In genomic region chr2:558302-558642, GRCh38 we compare ENCODE assay signal across 1 cellular context.
TF ChIP-seq lines count a peak whose summit lies in the region.

No MANE protein-coding gene starts in this region.

TF ChIP-seq in SK-N-SH, 30 proteins besides CTCF, POLR2A, EP300 and RAD21 (continued from another document):
- TF ChIP-seq REST (IDR thresholded peaks at IDR 0.05; ENCODE audit: low read depth, low read length) (no peak), RFX5 (IDR thresholded peaks at IDR 0.05; ENCODE audit: low read length) (no peak), IRF3 (IDR thresholded peaks at IDR 0.05; ENCODE audit: low read depth, low read length) (no peak), FOXM1 (IDR thresholded peaks at IDR 0.05; ENCODE audit: low read depth) (no peak), USF2 (IDR thresholded peaks at IDR 0.05; ENCODE audit: borderline replicate concordance, low read depth, low read length) (no peak), FOSL2 (IDR thresholded peaks at IDR 0.05; ENCODE audit: borderline replicate concordance, low read depth) (no peak), CHD2 (IDR thresholded peaks at IDR 0.05; ENCODE audit: low read length, partially characterized antibody) (no peak), PBX3 (IDR thresholded peaks at IDR 0.05) (no peak), TAF1 (IDR thresholded peaks at IDR 0.05; ENCODE audit: borderline replicate concordance, low read depth, low read length) (no peak)
